Comparison of ENCODE assay signal across 20 cellular contexts in genomic region chr11:64151337-64151736, GRCh38.
"Had no signal": no experiment of that assay in that cellular context is flagged by ENCODE, and none has a peak within 500 bp of the region (broad histone marks: within the 10 kb centered on the region; RNA-seq: fewer than 3 reads in every experiment).

No MANE protein-coding gene starts in this region.

- H3K27ac ChIP-seq: colonic mucosa, epithelial cell of prostate, gastroesophageal sphincter, suprapubic skin had no signal

- ATAC-seq: esophagus mucosa; gastroesophageal sphincter; mucosa of descending colon; natural killer cell treated with Interleukin-12 subunit alpha and Interleukin-12 subunit beta and Interleukin-15 and Interleukin-18, amount 100 ng/mL, for 72 hours; stimulated activated naive CD8-positive, alpha-beta T cell treated with anti-CD3 and anti-CD28 coated beads, Interleukin-15, amount 100 ng/mL, for 72 hours had no signal

- H3K9ac ChIP-seq: parathyroid adenoma had no signal

- H3K9me3 ChIP-seq: colonic mucosa, gastroesophageal sphincter, mucosa of descending colon, suprapubic skin had no signal

- DNase-seq: colonic mucosa; effector CD8-positive, alpha-beta T cell; endodermal cell; foreskin fibroblast; mesenchymal stem cell; mucosa of descending colon; naive B cell; small intestine; stimulated activated CD4-positive, alpha-beta T cell treated with anti-CD3 and anti-CD28 coated beads, Interleukin-12 subunit alpha, Interleukin-12 subunit beta, amount 100 ng/mL, for 4 hours; stimulated activated CD4-positive, alpha-beta T cell treated with anti-CD3 and anti-CD28 coated beads, Interleukin-1b, Interleukin-23, amount 100 ng/mL, for 48 hours; stimulated activated CD4-positive, alpha-beta T cell treated with anti-CD3 and anti-CD28 coated beads, Interleukin-4, amount 100 ng/mL, for 1 hour; stimulated activated CD8-positive, alpha-beta memory T cell treated with anti-CD3 and anti-CD28 coated beads, Interleukin-4, amount 100 ng/mL, for 48 hours; stimulated activated naive CD4-positive, alpha-beta T cell; stimulated activated naive CD8-positive, alpha-beta T cell treated with anti-CD3 and anti-CD28 coated beads, Interleukin-15, amount 100 ng/mL, for 72 hours had no signal

- H3K27me3 ChIP-seq: colonic mucosa, gastroesophageal sphincter, suprapubic skin had no signal

- H3K36me3 ChIP-seq: colonic mucosa, suprapubic skin had no signal

- H3K4me3 ChIP-seq: colonic mucosa, gastroesophageal sphincter, mucosa of descending colon, suprapubic skin had no signal

- H3K4me1 ChIP-seq: colonic mucosa, parathyroid adenoma had no signal
